ENCODE assay signal across 8 cellular contexts in the genomic region with DNA sequence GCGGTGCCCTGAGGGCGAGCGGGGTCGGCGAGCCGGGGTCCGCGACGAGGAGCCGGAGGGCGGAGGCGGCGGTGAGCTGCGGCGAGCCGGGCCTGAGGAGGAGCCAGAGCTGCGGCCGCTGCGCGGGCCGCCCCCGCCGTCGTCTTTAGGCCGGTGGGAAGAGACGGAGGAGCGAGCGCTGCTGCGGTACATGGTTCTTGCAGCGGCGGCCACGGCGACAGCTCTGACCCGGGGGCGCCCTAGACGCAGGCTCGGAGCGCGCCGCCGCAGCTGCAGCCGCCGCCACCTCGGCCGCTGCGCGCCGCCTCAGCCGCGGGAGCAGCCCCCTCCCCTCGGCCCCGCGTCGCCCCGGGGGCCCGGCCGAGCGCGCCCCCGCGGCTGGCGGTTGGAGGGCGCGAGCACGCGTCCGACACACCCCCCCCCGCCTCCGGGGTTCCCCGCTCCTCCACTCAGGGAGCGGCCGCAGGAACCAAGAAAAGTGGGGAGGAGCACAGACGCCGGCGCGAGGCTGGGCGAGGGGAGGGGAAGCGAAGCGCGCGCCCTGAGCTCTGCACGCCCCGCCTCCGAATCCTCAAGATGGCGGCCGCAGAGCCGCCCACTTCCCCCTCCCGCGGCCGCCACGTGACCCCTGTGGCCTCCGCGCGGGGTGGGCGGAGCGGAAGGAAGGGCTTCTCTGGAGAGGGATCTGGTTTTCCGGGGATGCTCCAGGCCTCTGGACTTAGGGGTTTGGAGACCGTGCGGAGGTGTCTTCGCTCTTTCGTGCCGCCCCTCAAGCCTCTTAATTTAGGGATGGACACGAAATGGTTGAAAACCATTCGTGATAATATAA. TPM values are rescaled to one million over a fixed set of nuclear protein-coding genes. Genes with fewer than 3 reads are reported as not detected.
DNase-seq lines count a peak whose midpoint lies in the region; ATAC-seq, FAIRE-seq and TF ChIP-seq lines count a peak whose summit lies in the region.

A gene with protein sequence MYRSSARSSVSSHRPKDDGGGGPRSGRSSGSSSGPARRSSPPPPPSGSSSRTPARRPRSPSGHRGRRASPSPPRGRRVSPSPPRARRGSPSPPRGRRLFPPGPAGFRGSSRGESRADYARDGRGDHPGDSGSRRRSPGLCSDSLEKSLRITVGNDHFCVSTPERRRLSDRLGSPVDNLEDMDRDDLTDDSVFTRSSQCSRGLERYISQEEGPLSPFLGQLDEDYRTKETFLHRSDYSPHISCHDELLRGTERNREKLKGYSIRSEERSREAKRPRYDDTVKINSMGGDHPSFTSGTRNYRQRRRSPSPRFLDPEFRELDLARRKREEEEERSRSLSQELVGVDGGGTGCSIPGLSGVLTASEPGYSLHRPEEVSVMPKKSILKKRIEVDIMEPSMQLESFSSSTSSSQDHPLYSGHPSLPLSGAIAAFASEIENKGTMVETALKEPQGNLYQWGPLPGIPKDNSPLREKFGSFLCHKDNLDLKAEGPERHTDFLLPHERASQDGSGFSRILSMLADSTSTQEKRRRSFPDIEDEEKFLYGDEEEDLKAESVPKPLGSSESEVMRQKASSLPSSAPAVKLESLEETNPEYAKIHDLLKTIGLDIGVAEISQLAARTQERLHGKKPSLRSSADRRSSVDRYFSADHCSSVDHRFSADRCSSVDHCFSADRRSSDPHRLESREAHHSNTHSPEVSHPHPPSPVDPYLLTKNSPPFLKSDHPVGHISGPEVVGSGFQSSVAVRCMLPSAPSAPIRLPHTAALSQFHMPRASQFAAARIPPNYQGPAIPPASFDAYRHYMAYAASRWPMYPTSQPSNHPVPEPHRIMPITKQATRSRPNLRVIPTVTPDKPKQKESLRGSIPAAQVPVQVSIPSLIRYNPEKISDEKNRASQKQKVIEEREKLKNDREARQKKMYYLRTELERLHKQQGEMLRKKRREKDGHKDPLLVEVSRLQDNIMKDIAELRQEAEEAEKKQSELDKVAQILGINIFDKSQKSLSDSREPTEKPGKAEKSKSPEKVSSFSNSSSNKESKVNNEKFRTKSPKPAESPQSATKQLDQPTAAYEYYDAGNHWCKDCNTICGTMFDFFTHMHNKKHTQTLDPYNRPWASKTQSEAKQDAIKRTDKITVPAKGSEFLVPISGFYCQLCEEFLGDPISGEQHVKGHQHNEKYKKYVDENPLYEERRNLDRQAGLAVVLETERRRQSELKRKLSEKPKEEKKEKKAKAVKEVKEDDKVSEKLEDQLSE (N-terminal part only) (minus strand): TSS at position 474 of the 829 bp plus-strand sequence. CDS start 282 bp downstream, at position 192.

- H2BK120ac ChIP-seq in IMR-90 (ENCODE audit: low read depth, low read length), result no peak within 1 kb of the TSS

- H3K9me3 ChIP-seq in IMR-90 (ENCODE audit: control insufficient read depth, insufficient read depth, low read length) (no peaks in the 10 kb centered on the region), OCI-LY7 (ENCODE audit: low read length) (no peaks in the 10 kb centered on the region), endothelial cell of umbilical vein (replicated peaks; ENCODE audit: control insufficient read depth, insufficient read depth, low read length) (no peaks in the 10 kb centered on the region)

- peak; percentile 79 for ATAC-seq in GM21528 (IDR thresholded peaks at IDR 0.05; ENCODE audit: low FRiP score, unreplicated experiment)
- ATAC-seq in IMR-90 (ENCODE audit: low read depth), result peak; percentile 97

- H3K4me2 ChIP-seq in IMR-90 (ENCODE audit: low read depth, low read length), result peak within 1 kb of the TSS; percentile 91
- peak within 1 kb of the TSS; percentile 100 for H3K4me2 ChIP-seq in OCI-LY7 (ENCODE audit: low read length)
- peak within 1 kb of the TSS; percentile 87 for H3K4me2 ChIP-seq in endothelial cell of umbilical vein (ENCODE audit: insufficient read depth, low read length)

- H3K79me2 ChIP-seq in OCI-LY7 (ENCODE audit: insufficient read depth, low read depth, low read length), result peaks cover 20% of the 10 kb centered on the region; the same call in 1 of the 2 replicates
- H3K79me2 ChIP-seq in endothelial cell of umbilical vein (ENCODE audit: control insufficient read depth, insufficient read depth, low read length), result peaks cover 2% of the 10 kb centered on the region

- H3K14ac ChIP-seq in IMR-90 (replicated peaks; ENCODE audit: low read depth, low read length), result peak within 1 kb of the TSS; percentile 86

- FAIRE-seq in D721Med (lab: Jason Lieb, UNC) (no peak), endothelial cell of umbilical vein (lab: Jason Lieb, UNC) (peak; percentile 93)

- H3K56ac ChIP-seq in IMR-90 (ENCODE audit: extremely low read depth, insufficient read depth, low read length), result peak within 1 kb of the TSS; percentile 54; the same call in 1 of the 2 replicates

- CTCF ChIA-PET in IMR-90 (lab: Yijun Ruan, JAX) (interaction anchor here (1.8 kb wide), 1 partner anchor 17 kb away, joined by 5 read pairs; no protein-coding TSS in a partner anchor), OCI-LY7 (lab: Charles Lee; ENCODE audit: unreplicated experiment) (interaction anchor here (1.5 to 1.8 kb wide), 2 partner anchors 9 to 15 kb away, joined by 6 read pairs; no protein-coding TSS in a partner anchor), endothelial cell of umbilical vein (lab: Charles Lee) (interaction anchor here (0.6 to 2.6 kb wide), 16 partner anchors 9 to 218 kb away, joined by 3 to 15 read pairs (median 3); a partner anchor contains a TSS)

- H3K9me1 ChIP-seq in IMR-90 (ENCODE audit: insufficient read depth, low read length) (peaks cover 5% of the 10 kb centered on the region; the same call in 1 of the 2 replicates), endothelial cell of umbilical vein (replicated peaks; ENCODE audit: control insufficient read depth, extremely low read depth, insufficient read depth, low read length) (no peaks in the 10 kb centered on the region)

- H3K4ac ChIP-seq in IMR-90 (ENCODE audit: low read depth, low read length), result peak within 1 kb of the TSS; percentile 92

- TF ChIP-seq CTCF in D721Med (IDR thresholded peaks at IDR 0.05; ENCODE audit: insufficient read depth, missing control alignments) (no peak), IMR-90 (conservative IDR thresholded peaks at IDR 0.05; ENCODE audit: low read depth, low read length) (no peak), OCI-LY7 (conservative IDR thresholded peaks at IDR 0.05; ENCODE audit: low read length) (no peak), endothelial cell of umbilical vein (IDR thresholded peaks at IDR 0.05; ENCODE audit: extremely low read depth in 1 of 2, insufficient read depth in 1 of 2, low read depth in 1 of 2, low read length in 2 of 2) (no peak)

- H4K20me1 ChIP-seq in IMR-90 (ENCODE audit: insufficient read depth, low read length) (peaks cover 6% of the 10 kb centered on the region; the same call in 1 of the 2 replicates), OCI-LY7 (ENCODE audit: insufficient read depth, low read length) (peaks cover 6% of the 10 kb centered on the region; the same call in 1 of the 2 replicates), endothelial cell of umbilical vein (replicated peaks; ENCODE audit: control insufficient read depth, extremely low read depth, insufficient read depth, low read length) (no peaks in the 10 kb centered on the region)

- BruUV-seq in IMR-90 (replicated peaks; lab: Mats Ljungman, UMichigan), result no TSS peak
- BruUV-seq in OCI-LY7 (replicated peaks; lab: Mats Ljungman, UMichigan), result no TSS peak
- no TSS peak for BruUV-seq in endothelial cell of umbilical vein (replicated peaks; lab: Mats Ljungman, UMichigan)

- peak; percentile 55; the same call in 1 of the 2 replicates for TF ChIP-seq POLR2A in IMR-90 (IDR thresholded peaks at IDR 0.05; ENCODE audit: low read depth, low read length)
- TF ChIP-seq POLR2A in endothelial cell of umbilical vein (IDR thresholded peaks at IDR 0.05; ENCODE audit: low read depth, low read length), result peak; percentile 73

- TF ChIP-seq RAD21 in IMR-90 (IDR thresholded peaks at IDR 0.05; ENCODE audit: low read length), result no peak

- no peaks in the 10 kb centered on the region for H3K9me2 ChIP-seq in OCI-LY7 (ENCODE audit: insufficient read depth, low read length)

- peak within 1 kb of the TSS; percentile 53; the same call in 1 of the 2 replicates for H3K18ac ChIP-seq in IMR-90 (ENCODE audit: low read depth, low read length)

- POLR2A ChIA-PET in IMR-90 (lab: Charles Lee; ENCODE audit: unreplicated experiment), result no interaction called here
- POLR2A ChIA-PET in OCI-LY7 (lab: Charles Lee), result interaction anchor here (0.6 to 3.5 kb wide), 8 partner anchors 8 to 799 kb away, joined by 3 to 36 read pairs (median 4); a partner anchor contains a TSS
- POLR2A ChIA-PET in endothelial cell of umbilical vein (lab: Charles Lee), result interaction anchor here (0.6 to 0.7 kb wide), 4 partner anchors 143 to 1190 kb away, joined by 3 to 5 read pairs (median 3); a partner anchor contains a TSS

- intact Hi-C loops in IMR-90 (cut with micrococcal nuclease), result loop anchor here (2.0 to 5.0 kb wide), 3 partner anchors 57 to 297 kb away; a partner anchor contains a TSS
- intact Hi-C loops in OCI-LY7 (cut with micrococcal nuclease; ENCODE audit: unreplicated experiment), result loop anchor here (1.0 kb wide), 2 partner anchors 15 to 58 kb away; a partner anchor contains a TSS
- intact Hi-C loops in endothelial cell of umbilical vein (cut with micrococcal nuclease), result loop anchor here (1.0 to 2.0 kb wide), 2 partner anchors 58 to 195 kb away; a partner anchor contains a TSS

- H3K27ac ChIP-seq in IMR-90 (ENCODE audit: insufficient read depth, low read length) (peak within 1 kb of the TSS; percentile 83), OCI-LY7 (ENCODE audit: low read depth, low read length, poor library complexity, severe bottlenecking) (peak within 1 kb of the TSS; percentile 75), endothelial cell of umbilical vein (ENCODE audit: insufficient read depth, low read depth, low read length) (peak within 1 kb of the TSS; percentile 51)

- peak within 1 kb of the TSS; percentile 65; the same call in 2 of the 3 replicates for H2BK15ac ChIP-seq in IMR-90 (ENCODE audit: low read depth, low read length)

- dilution Hi-C loops in IMR-90 (cut with HindIII; ENCODE audit: low sequenced_read_pairs, unreplicated experiment) (no loop called here), endothelial cell of umbilical vein (cut with MboI; ENCODE audit: extremely low pct_ligation_motif_present, low sequenced_read_pairs) (no loop called here)

- no peak within 1 kb of the TSS for H2BK20ac ChIP-seq in IMR-90 (ENCODE audit: low read depth, low read length)

- H3K4me3 ChIP-seq in IMR-90 (ENCODE audit: insufficient read depth, low read depth, low read length) (peak within 1 kb of the TSS; percentile 69), OCI-LY7 (ENCODE audit: low read depth, low read length, poor library complexity, severe bottlenecking) (peak within 1 kb of the TSS; percentile 80), endothelial cell of umbilical vein (replicated peaks in 1 of 3; ENCODE audit: insufficient read depth in 1 of 3, low read depth in 1 of 3, low read length in 3 of 3) (peak within 1 kb of the TSS; percentile 31 to 66 (median 63))

- peak within 1 kb of the TSS; percentile 92 for H2AK9ac ChIP-seq in IMR-90 (replicated peaks; ENCODE audit: low read depth, low read length, poor library complexity)

- in situ Hi-C loops in IMR-90 (cut with MboI; ENCODE audit: low sequenced_read_pairs), result no loop called here

- H3K4me1 ChIP-seq in IMR-90 (ENCODE audit: control insufficient read depth, insufficient read depth, low read length) (peaks cover 3% of the 10 kb centered on the region; the same call in 1 of the 2 replicates), OCI-LY7 (ENCODE audit: insufficient read depth, low read length, poor library complexity, severe bottlenecking) (peaks cover 71% of the 10 kb centered on the region), endothelial cell of umbilical vein (ENCODE audit: control insufficient read depth, extremely low read depth, insufficient read depth, low read length) (peaks cover 8% of the 10 kb centered on the region)

- H2AFZ ChIP-seq in IMR-90 (replicated peaks; ENCODE audit: low read length, poor library complexity), result peak within 1 kb of the TSS; percentile 93
- H2AFZ ChIP-seq in OCI-LY7 (ENCODE audit: low read length), result peak within 1 kb of the TSS; percentile 96; the same call in 1 of the 2 replicates
- H2AFZ ChIP-seq in endothelial cell of umbilical vein (ENCODE audit: low read depth, low read length), result peak within 1 kb of the TSS; percentile 94

- H3K36me3 ChIP-seq in IMR-90 (ENCODE audit: control insufficient read depth, insufficient read depth, low read length), result peaks cover 2% of the 10 kb centered on the region
- peaks cover 17% of the 10 kb centered on the region for H3K36me3 ChIP-seq in OCI-LY7 (ENCODE audit: insufficient read depth, low read length)
- H3K36me3 ChIP-seq in endothelial cell of umbilical vein (ENCODE audit: control insufficient read depth in 2 of 2, extremely low read depth in 1 of 2, insufficient read depth in 2 of 2, low read length in 2 of 2), result no peaks in the 10 kb centered on the region

- H4K8ac ChIP-seq in IMR-90 (ENCODE audit: low read depth in 2 of 2, low read length in 2 of 2), result peak within 1 kb of the TSS; percentile 99 to 100

- peak within 1 kb of the TSS; percentile 82 for H4K91ac ChIP-seq in IMR-90 (ENCODE audit: insufficient read depth, low read depth, low read length)

- DNase-seq in D721Med (ENCODE audit: insufficient read length, low spot score) (peak; percentile 64), IMR-90 (peak; percentile 96), OCI-LY7 (ENCODE audit: low spot score) (peak; percentile 98), endothelial cell of umbilical vein (ENCODE audit: low read depth, low spot score) (peak; percentile 95), midbrain (lab: John Stamatoyannopoulos, UW) (peak; percentile 98)
- peak; percentile 93 for DNase-seq in activated CD8-positive, alpha-beta memory T cell treated with anti-CD3 and anti-CD28 coated beads, Interleukin-2, amount 50 U/mL, for 48 hours
- DNase-seq in stimulated activated CD8-positive, alpha-beta memory T cell treated with anti-CD3 and anti-CD28 coated beads, Interleukin-15, amount 100 ng/mL, for 48 hours (ENCODE audit: low read depth in 2 of 2), result peak; percentile 88 to 92

- peak within 1 kb of the TSS; percentile 92 for H4K5ac ChIP-seq in IMR-90 (ENCODE audit: low read depth, low read length)

- peak within 1 kb of the TSS; percentile 88 for H2AK5ac ChIP-seq in IMR-90 (ENCODE audit: low read depth, low read length)

- peaks cover 25 to 35% of the 10 kb centered on the region in 2 experiments for H3K79me1 ChIP-seq in IMR-90 (ENCODE audit: low read depth in 1 of 2, low read length in 2 of 2)

- peak within 1 kb of the TSS; percentile 70 for H3K23ac ChIP-seq in IMR-90 (ENCODE audit: low read depth, low read length)

- H3K9ac ChIP-seq in IMR-90 (ENCODE audit: low read depth, low read length) (peak within 1 kb of the TSS; percentile 81), endothelial cell of umbilical vein (replicated peaks; ENCODE audit: extremely low read depth, insufficient read depth, low read length) (peak within 1 kb of the TSS; percentile 34)

- 0% methylated on average over 9 of the region's 104 CpGs; no CpG with 5 or more reads in 1 of the 2 experiments for WGBS in IMR-90 (ENCODE audit: extremely low coverage in 2 of 2, insufficient read length in 1 of 2), 2 experiments

- peak within 1 kb of the TSS; percentile 65 for H2BK5ac ChIP-seq in IMR-90 (ENCODE audit: low read depth, low read length, poor library complexity, severe bottlenecking)

- H3K27me3 ChIP-seq in IMR-90 (ENCODE audit: control insufficient read depth, insufficient read depth, low read length) (no peaks in the 10 kb centered on the region), endothelial cell of umbilical vein (ENCODE audit: control insufficient read depth in 2 of 2, insufficient read depth in 2 of 2, low read length in 2 of 2) (no peaks in the 10 kb centered on the region)

RNA-seq across cellular contexts. Expression of the gene that starts here (rescaled TPM):
- total RNA-seq in IMR-90 (2012; rRNA removed) (5.6 and 5.7 TPM in 2 replicates), OCI-LY7 (2022) (24.4 and 24.9 TPM in 2 replicates), endothelial cell of umbilical vein (13.0 and 13.6 TPM in 2 replicates)
- polyA plus RNA-seq in IMR-90 (2012; rRNA removed) (6.6 and 6.7 TPM in 2 replicates), endothelial cell of umbilical vein (7.1 and 7.8 TPM in 2 replicates)
- polyA plus RNA-seq in IMR-90 (2012; cell fraction: cytosol; rRNA removed), result 2.5 and 2.8 TPM in 2 replicates
- 7.3 and 14.8 TPM in 2 replicates for polyA plus RNA-seq in IMR-90 (2012; cell fraction: nucleus; rRNA removed; ENCODE audit: low replicate concordance)
- 12.8 and 15.7 TPM in 2 replicates for total RNA-seq in OCI-LY7 (2014; rRNA removed; shearing (Covaris generic))
- 6.1 and 6.7 TPM in 2 replicates for polyA plus RNA-seq in endothelial cell of umbilical vein (2011; cell fraction: cytosol; rRNA removed)
- 15.4 and 17.4 TPM in 2 replicates for polyA plus RNA-seq in endothelial cell of umbilical vein (2011; cell fraction: nucleus; rRNA removed)
- 6.5 and 8.4 TPM in 2 replicates for polyA plus RNA-seq in endothelial cell of umbilical vein (2012)
- 19.9 and 25.1 TPM in 2 replicates for polyA minus RNA-seq in endothelial cell of umbilical vein
- 18.8 TPM for polyA minus RNA-seq in endothelial cell of umbilical vein (2011; cell fraction: cytosol; rRNA and poly(A)+ RNA removed)
- polyA minus RNA-seq in endothelial cell of umbilical vein (2011; cell fraction: nucleus; rRNA and poly(A)+ RNA removed), result 6.9 and 11.5 TPM in 2 replicates

Comparison
In these comparisons a context has a peak if more than half of its experiments do, and no peak if none do; other contexts are left out.
1. Peak in every context shown above with its lines: DNase-seq, ATAC-seq, H3K4me3 ChIP-seq and H3K27ac ChIP-seq.